8 cellular contexts compared by ENCODE assay signal in genomic region chr17:40069751-40070643, GRCh38. TPM values are rescaled to one million over a fixed set of nuclear protein-coding genes. Genes with fewer than 3 reads are reported as not detected.
A peak's percentile ranks its signal among the peaks of the same experiment; 100 is the strongest.
DNase-seq lines count a peak whose midpoint lies in the region; ATAC-seq lines count a peak whose summit lies in the region.

No MANE protein-coding gene starts in this region.

- H3K36me3 Mint-ChIP-seq in T-helper 2 cell treated with Interferon-gamma antibody and Interleukin-4, amounts not matched to agents 5 μg/mL and 100 μg/mL, for 36 hours (ENCODE audit: low read depth), result no peaks in the 10 kb centered on the region
- H3K36me3 Mint-ChIP-seq in naive thymus-derived CD8-positive, alpha-beta T cell, result peaks cover 0 to 3% (median 0%) of the 10 kb centered on the region in 3 donors

- H3K27me3 Mint-ChIP-seq in T-helper 2 cell treated with Interferon-gamma antibody and Interleukin-4, amounts not matched to agents 5 μg/mL and 100 μg/mL, for 36 hours (ENCODE audit: low read depth), result peaks cover 3% of the 10 kb centered on the region
- H3K27me3 Mint-ChIP-seq in naive thymus-derived CD8-positive, alpha-beta T cell, result no peaks in the 10 kb centered on the region

- peak; percentile 38 to 67 for ATAC-seq in naive thymus-derived CD8-positive, alpha-beta T cell
- ATAC-seq in HG03354 (IDR thresholded peaks at IDR 0.05; ENCODE audit: poor library complexity, severe bottlenecking, unreplicated experiment), result no peak
- ATAC-seq in GM19351 (IDR thresholded peaks at IDR 0.05; ENCODE audit: unreplicated experiment), result no peak

- peaks cover 29% of the 10 kb centered on the region for H3K4me1 Mint-ChIP-seq in T-helper 2 cell treated with Interferon-gamma antibody and Interleukin-4, amounts not matched to agents 5 μg/mL and 100 μg/mL, for 36 hours (ENCODE audit: low read depth)
- peaks cover 59 to 98% (median 90%) of the 10 kb centered on the region in 4 donors for H3K4me1 Mint-ChIP-seq in naive thymus-derived CD8-positive, alpha-beta T cell

- H3K27ac ChIP-seq in KOPT-K1 (ENCODE audit: low read depth, low read length, poor library complexity, severe bottlenecking), result peak overlapping the region; percentile 71

- H3K9me3 ChIP-seq in KOPT-K1 (ENCODE audit: insufficient read depth, low read length, poor library complexity, severe bottlenecking), result no peaks in the 10 kb centered on the region

- no peaks in the 10 kb centered on the region for H3K36me3 ChIP-seq in KOPT-K1 (ENCODE audit: insufficient read depth, low read length)

- H3K9me3 Mint-ChIP-seq in T-helper 2 cell treated with Interferon-gamma antibody and Interleukin-4, amounts not matched to agents 5 μg/mL and 100 μg/mL, for 36 hours, result no peaks in the 10 kb centered on the region
- no peaks in the 10 kb centered on the region for H3K9me3 Mint-ChIP-seq in naive thymus-derived CD8-positive, alpha-beta T cell

- peak overlapping the region; percentile 82 for H3K4me3 Mint-ChIP-seq in T-helper 2 cell treated with Interferon-gamma antibody and Interleukin-4, amounts not matched to agents 5 μg/mL and 100 μg/mL, for 36 hours
- peak overlapping the region; percentile 78 to 94 (median 90) for H3K4me3 Mint-ChIP-seq in naive thymus-derived CD8-positive, alpha-beta T cell

- peak overlapping the region; percentile 69 for H3K27ac Mint-ChIP-seq in T-helper 2 cell treated with Interferon-gamma antibody and Interleukin-4, amounts not matched to agents 5 μg/mL and 100 μg/mL, for 36 hours
- H3K27ac Mint-ChIP-seq in naive thymus-derived CD8-positive, alpha-beta T cell, result peak overlapping the region; percentile 93 to 97 (median 95)

- POLR2A ChIA-PET in naive thymus-derived CD8-positive, alpha-beta T cell (lab: Charles Lee), result interaction anchor here (0.6 to 17.1 kb wide), 7 partner anchors 10 to 91 kb away, joined by 3 to 260 read pairs (median 6); partner anchors contain the start of genes MED24 and NR1D1

- DNase-seq in DMS 273 (lab: John Stamatoyannopoulos, UW; ENCODE audit: unreplicated experiment) (peak; percentile 95), dermis blood vessel endothelial cell (peak; percentile 64), medulla oblongata (ENCODE audit: extremely low spot score) (no peak)
- no peak for DNase-seq in T-helper 2 cell treated with Interferon-gamma antibody and Interleukin-4, amounts not matched to agents 5 μg/mL and 100 μg/mL, for 36 hours (ENCODE audit: low spot score)
- DNase-seq in naive thymus-derived CD8-positive, alpha-beta T cell, result peak in 9 of 10 donors; percentile 27 to 78 (median 42)

RNA-seq across cellular contexts. Expression of gene THRA, which starts 7.2 kb away (rescaled TPM):
- total RNA-seq in dermis blood vessel endothelial cell, result 32.5 and 58.2 TPM in 2 replicates
- 10 to 100 TPM; 53.6 to 54.2 TPM for total RNA-seq in naive thymus-derived CD8-positive, alpha-beta T cell
- polyA plus RNA-seq in naive thymus-derived CD8-positive, alpha-beta T cell, result 10 to 100 TPM; 11.3 to 23.3 (median 22.2) TPM

RNA-seq across cellular contexts. Expression of gene MED24, which starts 15.8 kb away (rescaled TPM):
- total RNA-seq in dermis blood vessel endothelial cell, result 52.2 and 77.4 TPM in 2 replicates
- total RNA-seq in naive thymus-derived CD8-positive, alpha-beta T cell, result 100 to 1,000 TPM; 104 TPM
- polyA plus RNA-seq in naive thymus-derived CD8-positive, alpha-beta T cell, result 10 to 100 TPM; 37.3 to 67.7 (median 42.1) TPM

RNA-seq across cellular contexts. Expression of gene NR1D1, which starts 30.4 kb away (rescaled TPM):
- 1.7 and 2.3 TPM in 2 replicates for total RNA-seq in dermis blood vessel endothelial cell
- total RNA-seq in naive thymus-derived CD8-positive, alpha-beta T cell, result 10 to 100 TPM; 18.2 to 19.2 TPM
- polyA plus RNA-seq in naive thymus-derived CD8-positive, alpha-beta T cell, result 1 to 10 TPM; 3.9 to 9.9 (median 6.4) TPM

RNA-seq across cellular contexts. Expression of gene MSL1, which starts 51.8 kb away (rescaled TPM):
- 50.2 and 54.1 TPM in 2 replicates for total RNA-seq in dermis blood vessel endothelial cell
- 100 to 1,000 TPM; 132 to 135 TPM for total RNA-seq in naive thymus-derived CD8-positive, alpha-beta T cell
- 10 to 100 TPM in 1 of 3 donors, 1 to 10 TPM in 2; 6.8 to 12.8 (median 9.2) TPM for polyA plus RNA-seq in naive thymus-derived CD8-positive, alpha-beta T cell

RNA-seq across cellular contexts. Expression of gene CSF3, which starts 54.8 kb away (rescaled TPM):
- total RNA-seq in dermis blood vessel endothelial cell, result 0.17 and 2.4 TPM in 2 replicates
- not detected for total RNA-seq in naive thymus-derived CD8-positive, alpha-beta T cell
- polyA plus RNA-seq in naive thymus-derived CD8-positive, alpha-beta T cell, result not detected

Comparison
In these comparisons a context has a peak if more than half of its experiments do, and no peak if none do; other contexts are left out.
1. DNase-seq: peak in DMS 273 (single experiment), dermis blood vessel endothelial cell (single experiment) and naive thymus-derived CD8-positive, alpha-beta T cell (9 of 10); none in T-helper 2 cell treated with Interferon-gamma antibody and Interleukin-4, amounts not matched to agents 5 μg/mL and 100 μg/mL, for 36 hours (single experiment) and medulla oblongata (single experiment).
2. ATAC-seq: peak in naive thymus-derived CD8-positive, alpha-beta T cell (2 of 2); none in HG03354 (single experiment) and GM19351 (single experiment).